ENCODE assay signal across 15 cellular contexts in genomic region chr11:84091212-84091986, GRCh38.
DNase-seq lines count a peak whose midpoint lies in the region; ATAC-seq lines count a peak whose summit lies in the region.
"Had no signal": no experiment of that assay in that cellular context is flagged by ENCODE, and none has a peak within 500 bp of the region (broad histone marks: within the 10 kb centered on the region; RNA-seq: fewer than 3 reads in every experiment).

No MANE protein-coding gene starts in this region.

- WGBS in aorta, 2 donors, result 66 to 68% methylated on average over 7 of the region's 7 CpGs

- no peaks in the 10 kb centered on the region for H3K9me3 ChIP-seq in aorta (ENCODE audit: control insufficient read depth, low read length)
- H3K9me3 ChIP-seq: BLaER1 treated with 17β-estradiol and CSF1 and Interleukin-3, amounts not matched to agents 10 nM and 100 nM; SJSA1 had no signal

- H3K4me1 ChIP-seq in aorta (ENCODE audit: control insufficient read depth in 1 of 2, insufficient read depth in 2 of 2, low read length in 2 of 2), result no peaks in the 10 kb centered on the region
- H3K4me1 ChIP-seq: SJSA1 had no signal

- peak; percentile 22 for DNase-seq in SK-N-DZ (ENCODE audit: low spot score)
- peak; percentile 58 for DNase-seq in globus pallidus (ENCODE audit: low spot score)
- peak; percentile 42 for DNase-seq in medulla oblongata (ENCODE audit: extremely low spot score)
- DNase-seq in aorta, result no peak
- DNase-seq in NCI-H1105 (lab: John Stamatoyannopoulos, UW), result no peak
- no peak for DNase-seq in RPMI8226
- DNase-seq: DMS 273 treated with DMSO at 0.1 percent for 48 hours, HCEC 1CT, NCI-H1436 treated with DMSO at 0.1 percent for 48 hours, NCI-H2081 treated with DMSO at 0.1 percent for 48 hours, NCI-H526 had no signal

- intact Hi-C loops in aorta (cut with DNase I), result no loop called here

- no peak overlapping the region for H3K27ac ChIP-seq in aorta (ENCODE audit: low read depth in 1 of 2, low read length in 2 of 2)
- H3K27ac ChIP-seq: BLaER1 treated with 17β-estradiol and CSF1 and Interleukin-3, amounts not matched to agents 10 nM and 100 nM; SJSA1 had no signal

- H3K36me3 ChIP-seq in aorta (ENCODE audit: control insufficient read depth in 1 of 2, insufficient read depth in 2 of 2, low read length in 1 of 2), result no peaks in the 10 kb centered on the region
- H3K36me3 ChIP-seq: BLaER1 treated with 17β-estradiol and CSF1 and Interleukin-3, amounts not matched to agents 10 nM and 100 nM; SJSA1 had no signal

- ATAC-seq in aorta (ENCODE audit: low FRiP score) (peak; percentile 38), HG02870 (IDR thresholded peaks at IDR 0.05; ENCODE audit: unreplicated experiment) (no peak)
- ATAC-seq: K562 had no signal

- H3K4me3 ChIP-seq in aorta (ENCODE audit: low read length in 2 of 2), result no peak overlapping the region
- H3K4me3 ChIP-seq: BLaER1 treated with 17β-estradiol and CSF1 and Interleukin-3, amounts not matched to agents 10 nM and 100 nM; K562; SJSA1 had no signal

- no peaks in the 10 kb centered on the region for H3K27me3 ChIP-seq in aorta (ENCODE audit: control insufficient read depth in 1 of 2, insufficient read depth in 2 of 2, low read length in 1 of 2)
- H3K27me3 ChIP-seq: BLaER1 treated with 17β-estradiol and CSF1 and Interleukin-3, amounts not matched to agents 10 nM and 100 nM; SJSA1 had no signal

Comparison
In these comparisons a context has a peak if more than half of its experiments do, and no peak if none do; other contexts are left out.
1. DNase-seq: peak in SK-N-DZ (single experiment), globus pallidus (single experiment) and medulla oblongata (single experiment); none in aorta (0 of 2), NCI-H1105 (single experiment) and RPMI8226 (single experiment).